Comparison of ENCODE assay signal across 29 cellular contexts in the genomic region with DNA sequence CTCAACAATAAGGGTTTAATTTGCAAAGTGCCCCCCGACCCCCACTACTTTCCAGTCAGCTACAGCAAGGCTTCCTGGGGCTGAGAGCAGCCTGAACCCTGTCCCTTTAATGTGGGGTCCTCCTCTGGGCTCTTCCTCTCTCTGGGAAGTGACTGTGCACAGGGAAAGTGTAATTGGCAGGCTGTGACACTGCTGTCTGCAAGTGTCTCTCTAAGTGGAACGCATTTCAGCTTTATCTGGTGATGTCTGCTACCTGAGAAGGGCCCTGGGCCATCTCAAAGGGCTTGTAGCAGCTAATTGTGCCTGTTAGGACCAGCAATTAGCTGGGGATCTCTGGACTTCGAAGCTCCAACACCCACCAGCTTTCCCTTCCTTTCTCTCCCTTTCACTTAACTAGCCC.
"Had no signal": no experiment of that assay in that cellular context is flagged by ENCODE, and none has a peak within 500 bp of the region (broad histone marks: within the 10 kb centered on the region; RNA-seq: fewer than 3 reads in every experiment).

No MANE protein-coding gene starts in this region.

- H3K27me3 ChIP-seq: ovary, right atrium auricular region, right lobe of liver, tibial nerve, uterus had no signal

- H3K27ac ChIP-seq: left ventricle myocardium inferior, neutrophil, ovary, right atrium auricular region, right lobe of liver, tibial nerve, uterus had no signal

- H3K27ac Mint-ChIP-seq: naive thymus-derived CD4-positive, alpha-beta T cell; natural killer cell treated with Interleukin-12 subunit alpha and Interleukin-12 subunit beta and Interleukin-15 and Interleukin-18, amount 100 ng/mL, for 72 hours; progenitor cell of endocrine pancreas; stimulated activated memory B cell treated with anti-CD40 and anti-IgM and Interleukin-4, amounts not matched to agents 10 μg/mL and 1 μg/mL and 100 μg/mL, for 72 hours; stimulated activated naive CD8-positive, alpha-beta T cell treated with anti-CD3 and anti-CD28 coated beads, Interleukin-15, amount 100 ng/mL, for 72 hours; type B pancreatic cell had no signal

- H3K27me3 Mint-ChIP-seq: stimulated activated memory B cell treated with anti-CD40 and anti-IgM and Interleukin-4, amounts not matched to agents 10 μg/mL and 1 μg/mL and 100 μg/mL, for 72 hours had no signal

- H3K4me1 ChIP-seq: left ventricle myocardium inferior, right atrium auricular region, right lobe of liver, tibial nerve, uterus had no signal

- H3K36me3 ChIP-seq: left ventricle myocardium inferior, neutrophil, ovary, right atrium auricular region, right lobe of liver, tibial nerve, uterus had no signal

- DNase-seq: hippocampal formation; kidney; left colon; left ventricle myocardium inferior; mesendoderm; midbrain; mucosa of descending colon; naive thymus-derived CD4-positive, alpha-beta T cell; occipital lobe; ovary; right lobe of liver; stimulated activated CD4-positive, alpha-beta T cell treated with anti-CD3 and anti-CD28 coated beads, Interleukin-1b, Interleukin-23, amount 100 ng/mL, for 48 hours; stimulated activated CD4-positive, alpha-beta T cell treated with anti-CD3 and anti-CD28 coated beads, Interleukin-2, amount 100 ng/mL, for 48 hours; stimulated activated CD4-positive, alpha-beta T cell treated with anti-CD3 and anti-CD28 coated beads, Interleukin-4, amount 100 ng/mL, for 4 hours; stimulated activated CD8-positive, alpha-beta memory T cell treated with anti-CD3 and anti-CD28 coated beads, Interleukin-4, amount 100 ng/mL, for 48 hours; stimulated activated naive CD4-positive, alpha-beta T cell treated with Interleukin-2 at 50 U/mL for 16 hours; stimulated activated naive CD8-positive, alpha-beta T cell treated with anti-CD3 and anti-CD28 coated beads, Interleukin-15, amount 100 ng/mL, for 72 hours; substantia nigra; uterus had no signal

- H3K9me3 ChIP-seq: left ventricle myocardium inferior, mucosa of descending colon, neutrophil, ovary, right atrium auricular region, right lobe of liver, tibial nerve, uterus had no signal

- H3K9me3 Mint-ChIP-seq: natural killer cell treated with Interleukin-12 subunit alpha and Interleukin-12 subunit beta and Interleukin-15 and Interleukin-18, amount 100 ng/mL, for 72 hours; stimulated activated naive CD8-positive, alpha-beta T cell treated with anti-CD3 and anti-CD28 coated beads, Interleukin-15, amount 100 ng/mL, for 72 hours; type B pancreatic cell had no signal

- H3K4me3 ChIP-seq: left ventricle myocardium inferior, lung, mucosa of descending colon, ovary, right atrium auricular region, right lobe of liver, smooth muscle cell, tibial nerve, uterus had no signal

- H3K36me3 Mint-ChIP-seq: naive thymus-derived CD4-positive, alpha-beta T cell; natural killer cell treated with Interleukin-12 subunit alpha and Interleukin-12 subunit beta and Interleukin-15 and Interleukin-18, amount 100 ng/mL, for 72 hours; stimulated activated memory B cell treated with anti-CD40 and anti-IgM and Interleukin-4, amounts not matched to agents 10 μg/mL and 1 μg/mL and 100 μg/mL, for 72 hours; type B pancreatic cell had no signal

- H3K4me2 ChIP-seq: smooth muscle cell had no signal

- ATAC-seq: left colon; mucosa of descending colon; naive thymus-derived CD4-positive, alpha-beta T cell; natural killer cell treated with Interleukin-12 subunit alpha and Interleukin-12 subunit beta and Interleukin-15 and Interleukin-18, amount 100 ng/mL, for 72 hours; right lobe of liver; stimulated activated memory B cell treated with anti-CD40 and anti-IgM and Interleukin-4, amounts not matched to agents 10 μg/mL and 1 μg/mL and 100 μg/mL, for 72 hours; stimulated activated naive CD8-positive, alpha-beta T cell treated with anti-CD3 and anti-CD28 coated beads, Interleukin-15, amount 100 ng/mL, for 72 hours had no signal

- H3K4me3 Mint-ChIP-seq: naive thymus-derived CD4-positive, alpha-beta T cell; natural killer cell treated with Interleukin-12 subunit alpha and Interleukin-12 subunit beta and Interleukin-15 and Interleukin-18, amount 100 ng/mL, for 72 hours; neural crest cell; stimulated activated memory B cell treated with anti-CD40 and anti-IgM and Interleukin-4, amounts not matched to agents 10 μg/mL and 1 μg/mL and 100 μg/mL, for 72 hours; stimulated activated naive CD8-positive, alpha-beta T cell treated with anti-CD3 and anti-CD28 coated beads, Interleukin-15, amount 100 ng/mL, for 72 hours; type B pancreatic cell had no signal

- H3K4me1 Mint-ChIP-seq: naive thymus-derived CD4-positive, alpha-beta T cell; neural crest cell; stimulated activated memory B cell treated with anti-CD40 and anti-IgM and Interleukin-4, amounts not matched to agents 10 μg/mL and 1 μg/mL and 100 μg/mL, for 72 hours; stimulated activated naive CD8-positive, alpha-beta T cell treated with anti-CD3 and anti-CD28 coated beads, Interleukin-15, amount 100 ng/mL, for 72 hours had no signal
